ENCODE assay signal across 1 cellular context in the genomic region with DNA sequence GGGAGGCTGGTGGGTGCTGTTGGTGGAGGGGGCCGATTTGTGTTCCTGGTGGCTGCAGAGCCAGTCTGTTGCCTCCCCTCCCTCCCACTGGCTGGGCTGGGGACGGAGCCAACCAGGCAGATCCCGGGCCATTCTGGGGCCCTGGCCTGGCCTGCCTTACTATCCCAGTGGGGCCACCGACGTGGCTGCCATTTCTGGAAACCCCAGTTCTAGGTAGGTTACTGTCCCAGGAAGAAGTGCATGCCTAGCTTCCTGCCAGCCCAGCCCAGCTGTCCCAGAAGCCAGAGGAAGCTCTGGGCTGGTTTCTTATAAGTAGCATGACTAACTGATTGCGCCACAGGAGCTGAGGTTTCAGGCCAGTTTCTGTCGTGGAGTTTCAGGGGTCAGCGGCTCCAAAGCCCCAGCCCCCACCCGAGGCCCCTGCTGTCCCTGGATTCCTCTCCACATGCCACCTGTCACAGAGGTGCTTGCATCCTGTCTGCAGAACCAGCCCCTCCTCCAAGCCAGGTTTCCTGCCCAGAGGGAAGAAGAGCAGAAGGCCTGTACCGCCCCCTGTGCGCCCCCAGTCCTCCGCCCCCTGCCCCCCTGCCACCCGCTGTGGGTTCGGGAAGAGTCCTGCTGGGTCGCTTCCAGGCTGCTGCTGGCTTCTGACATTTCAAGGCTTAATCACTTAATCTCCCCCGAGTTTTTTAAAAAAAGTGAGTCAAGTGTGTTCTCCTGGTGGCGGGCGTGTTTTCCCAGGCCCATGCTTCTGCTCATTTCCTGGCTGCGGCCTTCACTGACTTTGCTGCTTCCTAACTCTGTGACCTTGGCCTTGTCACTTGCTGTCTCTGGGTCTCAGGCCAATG.
TF ChIP-seq lines count a peak whose summit lies in the region.

No MANE protein-coding gene starts in this region.

TF ChIP-seq in K562, 482 proteins besides CTCF, POLR2A, EP300 and RAD21 (continued from another document):
- TF ChIP-seq, protein P1, sequence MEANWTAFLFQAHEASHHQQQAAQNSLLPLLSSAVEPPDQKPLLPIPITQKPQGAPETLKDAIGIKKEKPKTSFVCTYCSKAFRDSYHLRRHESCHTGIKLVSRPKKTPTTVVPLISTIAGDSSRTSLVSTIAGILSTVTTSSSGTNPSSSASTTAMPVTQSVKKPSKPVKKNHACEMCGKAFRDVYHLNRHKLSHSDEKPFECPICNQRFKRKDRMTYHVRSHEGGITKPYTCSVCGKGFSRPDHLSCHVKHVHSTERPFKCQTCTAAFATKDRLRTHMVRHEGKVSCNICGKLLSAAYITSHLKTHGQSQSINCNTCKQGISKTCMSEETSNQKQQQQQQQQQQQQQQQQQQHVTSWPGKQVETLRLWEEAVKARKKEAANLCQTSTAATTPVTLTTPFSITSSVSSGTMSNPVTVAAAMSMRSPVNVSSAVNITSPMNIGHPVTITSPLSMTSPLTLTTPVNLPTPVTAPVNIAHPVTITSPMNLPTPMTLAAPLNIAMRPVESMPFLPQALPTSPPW (CRISPR knock-in tag; IDR thresholded peaks at IDR 0.05) = peak; percentile 35
